18 cellular contexts compared by ENCODE assay signal in the genomic region with DNA sequence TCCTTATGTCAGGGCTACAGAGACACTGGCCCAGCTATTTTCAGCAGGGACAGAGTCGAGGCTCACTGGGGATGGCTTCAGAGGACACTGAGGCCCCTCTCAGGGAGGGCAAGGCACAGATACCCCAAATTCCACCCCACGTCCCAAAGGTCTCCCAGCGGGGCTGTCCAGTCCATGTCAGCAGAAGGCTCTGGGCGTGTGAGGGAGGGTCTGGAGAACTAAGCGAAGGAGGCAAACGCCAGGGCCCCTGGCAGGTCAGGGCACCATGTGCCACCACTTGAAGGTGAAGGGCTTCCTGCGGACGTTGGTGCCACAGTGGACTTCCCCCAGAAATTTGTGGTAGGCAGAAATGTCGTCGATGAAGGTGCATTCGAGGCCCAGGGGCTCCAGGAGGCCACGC. TPM values are rescaled to one million over a fixed set of nuclear protein-coding genes. Genes with fewer than 3 reads are reported as not detected.
DNase-seq lines count a peak whose midpoint lies in the region; ATAC-seq and TF ChIP-seq lines count a peak whose summit lies in the region.
"Had no signal": no experiment of that assay in that cellular context is flagged by ENCODE, and none has a peak within 500 bp of the region (broad histone marks: within the 10 kb centered on the region; RNA-seq: fewer than 3 reads in every experiment).

No MANE protein-coding gene starts in this region.

- in situ Hi-C loops in IMR-90 (cut with MboI; ENCODE audit: low sequenced_read_pairs): no loop called here

- H3K23ac ChIP-seq in IMR-90 (ENCODE audit: low read depth, low read length): no peak overlapping the region

- DNase-seq in IMR-90 (no peak), spleen (peak; percentile 61), esophagus muscularis mucosa (ENCODE audit: extremely low spot score) (no peak), NCI-H2196 treated with DMSO at 0.1 percent for 48 hours (lab: John Stamatoyannopoulos, UW; ENCODE audit: unreplicated experiment) (no peak)
- DNase-seq: Caco-2; CD4-positive, CD25-positive, alpha-beta regulatory T cell; CD8-positive, alpha-beta T cell; DMS 273 treated with DMSO at 0.1 percent for 48 hours; DMS79; EL; GDM1; H9 had no signal

- H3K4me1 ChIP-seq in IMR-90 (ENCODE audit: control insufficient read depth, insufficient read depth, low read length): no peaks in the 10 kb centered on the region
- peaks cover 56 to 58% of the 10 kb centered on the region in 2 experiments for H3K4me1 ChIP-seq in neutrophil (ENCODE audit: control insufficient read depth in 1 of 2, insufficient read depth in 1 of 2, low read depth in 1 of 2, low read length in 1 of 2)
- peaks cover 0 to 35% (median 2%) of the 10 kb centered on the region in 6 donors for H3K4me1 ChIP-seq in spleen
- H3K4me1 ChIP-seq in esophagus muscularis mucosa: peaks cover 0 to 3% (median 1%) of the 10 kb centered on the region in 4 donors
- H3K4me1 ChIP-seq: Caco-2 had no signal

- peaks cover 25% of the 10 kb centered on the region for H3K27me3 ChIP-seq in IMR-90 (ENCODE audit: control insufficient read depth, insufficient read depth, low read length)
- no peaks in the 10 kb centered on the region for H3K27me3 ChIP-seq in neutrophil
- no peaks in the 10 kb centered on the region for H3K27me3 ChIP-seq in spleen (replicated peaks in 1 of 7)
- no peaks in the 10 kb centered on the region for H3K27me3 ChIP-seq in esophagus muscularis mucosa

- H3K9ac ChIP-seq in IMR-90 (ENCODE audit: low read depth, low read length): no peak overlapping the region

- TF ChIP-seq EP300 in esophagus muscularis mucosa (IDR thresholded peaks at IDR 0.05): no peak

- ATAC-seq in IMR-90 (ENCODE audit: low read depth) (no peak), HG03469 (IDR thresholded peaks at IDR 0.05; ENCODE audit: unreplicated experiment) (no peak)
- ATAC-seq: CD8-positive, alpha-beta T cell; GM12878; GM23338; HCT116 had no signal

- H2AK9ac ChIP-seq in IMR-90 (replicated peaks; ENCODE audit: low read depth, low read length, poor library complexity): no peak overlapping the region

- H4K20me1 ChIP-seq in IMR-90 (ENCODE audit: insufficient read depth, low read length): no peaks in the 10 kb centered on the region

- no peak overlapping the region for H4K91ac ChIP-seq in IMR-90 (ENCODE audit: insufficient read depth, low read depth, low read length)

- H2AFZ ChIP-seq in IMR-90 (replicated peaks; ENCODE audit: low read length, poor library complexity): peak overlapping the region; percentile 6
- H2AFZ ChIP-seq: GM23338 had no signal

- no TSS peak for BruUV-seq in IMR-90 (replicated peaks; lab: Mats Ljungman, UMichigan)

- H2BK20ac ChIP-seq in IMR-90 (ENCODE audit: low read depth, low read length): no peak overlapping the region

- no peak overlapping the region for H3K14ac ChIP-seq in IMR-90 (replicated peaks; ENCODE audit: low read depth, low read length)

- no peak overlapping the region for H3K56ac ChIP-seq in IMR-90 (ENCODE audit: extremely low read depth, insufficient read depth, low read length)

- H3K9me3 ChIP-seq in IMR-90 (ENCODE audit: control insufficient read depth, insufficient read depth, low read length) (peaks cover 8% of the 10 kb centered on the region), neutrophil (no peaks in the 10 kb centered on the region), spleen (peaks cover 0 to 15% (median 11%) of the 10 kb centered on the region in 8 donors), esophagus muscularis mucosa (peaks cover 0 to 11% (median 7%) of the 10 kb centered on the region in 4 donors)

- no peak overlapping the region for H2BK120ac ChIP-seq in IMR-90 (ENCODE audit: low read depth, low read length)

- CTCF ChIA-PET in IMR-90 (lab: Yijun Ruan, JAX): no interaction called here

- H4K8ac ChIP-seq in IMR-90 (ENCODE audit: low read depth in 2 of 2, low read length in 2 of 2): no peak overlapping the region

- 100% methylated on average over 2 of the region's 12 CpGs; no CpG with 5 or more reads in 1 of the 2 experiments for whole genome bisulfite sequencing in IMR-90 (ENCODE audit: extremely low coverage in 2 of 2, insufficient read length in 1 of 2), 2 experiments
- WGBS in spleen, 5 donors: 67 to 86% (median 75%) methylated on average over 12 of the region's 12 CpGs
- 82% methylated on average over 12 of the region's 12 CpGs for WGBS in esophagus muscularis mucosa

- POLR2A ChIA-PET in IMR-90 (lab: Charles Lee; ENCODE audit: unreplicated experiment): no interaction called here

- dilution Hi-C loops in IMR-90 (cut with HindIII; ENCODE audit: low sequenced_read_pairs, unreplicated experiment): no loop called here

- no peak overlapping the region for H2BK15ac ChIP-seq in IMR-90 (ENCODE audit: low read depth, low read length)

- no peak for TF ChIP-seq CTCF in IMR-90 (conservative IDR thresholded peaks at IDR 0.05; ENCODE audit: low read depth, low read length)
- no peak for TF ChIP-seq CTCF in neutrophil (IDR thresholded peaks at IDR 0.05)
- no peak for TF ChIP-seq CTCF in spleen (IDR thresholded peaks at IDR 0.05 in 8 of 11, conservative IDR thresholded peaks at IDR 0.05 in 3 of 11)
- no peak for TF ChIP-seq CTCF in esophagus muscularis mucosa (IDR thresholded peaks at IDR 0.05)

- TF ChIP-seq POLR2A in IMR-90 (IDR thresholded peaks at IDR 0.05; ENCODE audit: low read depth, low read length) (no peak), spleen (IDR thresholded peaks at IDR 0.05) (no peak), esophagus muscularis mucosa (IDR thresholded peaks at IDR 0.05; ENCODE audit: low read depth) (no peak)

- no peak overlapping the region for H4K5ac ChIP-seq in IMR-90 (ENCODE audit: low read depth, low read length)

- H3K9me1 ChIP-seq in IMR-90 (ENCODE audit: insufficient read depth, low read length): no peaks in the 10 kb centered on the region

- no peak overlapping the region for H2AK5ac ChIP-seq in IMR-90 (ENCODE audit: low read depth, low read length)

- H3K79me1 ChIP-seq in IMR-90 (ENCODE audit: low read depth in 1 of 2, low read length in 2 of 2): no peaks in the 10 kb centered on the region

- H3K4ac ChIP-seq in IMR-90 (ENCODE audit: low read depth, low read length): no peak overlapping the region

- H2BK5ac ChIP-seq in IMR-90 (ENCODE audit: low read depth, low read length, poor library complexity, severe bottlenecking): no peak overlapping the region

- intact Hi-C loops in IMR-90 (cut with micrococcal nuclease): no loop called here
- intact Hi-C loops in spleen (cut with DNase I; ENCODE audit: low total_unique reads): no loop called here
- intact Hi-C loops in esophagus muscularis mucosa (cut with DNase I): no loop called here

- no peak overlapping the region for H3K4me2 ChIP-seq in IMR-90 (ENCODE audit: low read depth, low read length)
- H3K4me2 ChIP-seq: GM23338 had no signal

- H3K18ac ChIP-seq in IMR-90 (ENCODE audit: low read depth, low read length): no peak overlapping the region

- H3K27ac ChIP-seq in IMR-90 (ENCODE audit: insufficient read depth, low read length) (no peak overlapping the region), neutrophil (peak overlapping the region; percentile 95), spleen (peak overlapping the region in 3 of 8 donors; percentile 11 to 92 (median 87)), esophagus muscularis mucosa (replicated peaks in 1 of 4) (no peak overlapping the region)

- no peak for TF ChIP-seq RAD21 in IMR-90 (IDR thresholded peaks at IDR 0.05; ENCODE audit: low read length)

- no peak overlapping the region for H3K4me3 ChIP-seq in IMR-90 (ENCODE audit: insufficient read depth, low read depth, low read length)
- H3K4me3 ChIP-seq in neutrophil (ENCODE audit: low read depth in 1 of 2, low read length in 1 of 2): no peak overlapping the region
- H3K4me3 ChIP-seq in spleen: no peak overlapping the region
- H3K4me3 ChIP-seq in esophagus muscularis mucosa: no peak overlapping the region
- H3K4me3 ChIP-seq: GM12878, GM23338 had no signal

- H3K36me3 ChIP-seq in IMR-90 (ENCODE audit: control insufficient read depth, insufficient read depth, low read length) (no peaks in the 10 kb centered on the region), neutrophil (peaks cover 62% of the 10 kb centered on the region), spleen (peaks cover 0 to 58% (median 0%) of the 10 kb centered on the region in 6 donors), esophagus muscularis mucosa (no peaks in the 10 kb centered on the region)

TF ChIP-seq in IMR-90, 13 proteins besides CTCF, POLR2A, EP300 and RAD21 (continues in another document):
- TF ChIP-seq NFE2L2 (IDR thresholded peaks at IDR 0.05; ENCODE audit: low read depth, low read length): no peak
- no peak for TF ChIP-seq MXI1 (IDR thresholded peaks at IDR 0.05; ENCODE audit: borderline replicate concordance, low read depth, low read length)
- no peak for TF ChIP-seq BHLHE40 (IDR thresholded peaks at IDR 0.05; ENCODE audit: low read depth, low read length)
- TF ChIP-seq SMC3 (IDR thresholded peaks at IDR 0.05; ENCODE audit: low read depth, low read length): no peak
- no peak for TF ChIP-seq MAFK (IDR thresholded peaks at IDR 0.05; ENCODE audit: low read depth, low read length)

RNA-seq across cellular contexts. Expression of gene SDHB, which starts 15.0 kb away (rescaled TPM):
- total RNA-seq in IMR-90 (2012; rRNA removed): 143 and 206 TPM in 2 replicates
- 122 and 125 TPM in 2 replicates for polyA plus RNA-seq in IMR-90 (2012; rRNA removed)
- polyA plus RNA-seq in IMR-90 (2012; cell fraction: cytosol; rRNA removed): 81.1 and 183 TPM in 2 replicates
- polyA plus RNA-seq in IMR-90 (2012; cell fraction: nucleus; rRNA removed; ENCODE audit: low replicate concordance): 21.4 and 51.0 TPM in 2 replicates
- 100 to 1,000 TPM in 3 of 7 donors, 10 to 100 TPM in 4; 82.9 to 132 (median 84.0) TPM for total RNA-seq in spleen
- polyA plus RNA-seq in spleen: 10 to 100 TPM; 49.1 to 85.0 (median 75.4) TPM
- 100 to 1,000 TPM in 3 of 4 donors, 10 to 100 TPM in 1; 95.4 to 129 (median 120) TPM for total RNA-seq in esophagus muscularis mucosa

RNA-seq across cellular contexts. Expression of gene PADI2, which starts 50.5 kb away (rescaled TPM):
- not detected in 2 replicates for total RNA-seq in IMR-90 (2012; rRNA removed)
- not detected in 2 replicates for polyA plus RNA-seq in IMR-90 (2012; rRNA removed)
- not detected in 2 replicates for polyA plus RNA-seq in IMR-90 (2012; cell fraction: cytosol; rRNA removed)
- polyA plus RNA-seq in IMR-90 (2012; cell fraction: nucleus; rRNA removed; ENCODE audit: low replicate concordance): not detected in 2 replicates
- total RNA-seq in spleen: 10 to 100 TPM in 5 of 7 donors, 1 to 10 TPM in 2; 8.7 to 63.6 (median 30.7) TPM
- 1 to 10 TPM in 2 of 3 donors, under 1 TPM in 1; 0.50 to 3.5 (median 3.3) TPM for polyA plus RNA-seq in spleen
- total RNA-seq in esophagus muscularis mucosa: 1 to 10 TPM in 1 of 4 donors, under 1 TPM in 3; 0.39 to 2.0 (median 0.65) TPM
- total RNA-seq: A172; CD4-positive, CD25-positive, alpha-beta regulatory T cell; CD8-positive, alpha-beta T cell had no signal

RNA-seq across cellular contexts. Expression of gene ATP13A2, which starts 57.1 kb away (rescaled TPM):
- 3.9 and 5.7 TPM in 2 replicates for total RNA-seq in IMR-90 (2012; rRNA removed)
- polyA plus RNA-seq in IMR-90 (2012; rRNA removed): 18.9 and 19.6 TPM in 2 replicates
- 10.3 and 22.1 TPM in 2 replicates for polyA plus RNA-seq in IMR-90 (2012; cell fraction: cytosol; rRNA removed)
- polyA plus RNA-seq in IMR-90 (2012; cell fraction: nucleus; rRNA removed; ENCODE audit: low replicate concordance): 17.2 and 49.7 TPM in 2 replicates
- 10 to 100 TPM; 45.4 to 83.9 (median 69.5) TPM for total RNA-seq in spleen
- 10 to 100 TPM; 13.7 to 27.1 (median 18.9) TPM for polyA plus RNA-seq in spleen
- total RNA-seq in esophagus muscularis mucosa: 10 to 100 TPM; 16.1 to 30.8 (median 23.2) TPM
